1 cellular context compared by ENCODE assay signal in genomic region chr22:37817705-37818311, GRCh38.
TF ChIP-seq lines count a peak whose summit lies in the region.

No MANE protein-coding gene starts in this region.

TF ChIP-seq in HEK293, 187 proteins besides CTCF, POLR2A, EP300 and RAD21 (continued from another document and continues in another):
- TF ChIP-seq ZFP41 (tag by site-specific recombination; IDR thresholded peaks at IDR 0.05; ENCODE audit: borderline replicate concordance): no peak
- TF ChIP-seq ZNF433 (tag by site-specific recombination; IDR thresholded peaks at IDR 0.05; ENCODE audit: low read depth): no peak
- no peak for TF ChIP-seq ZNF157 (tag by site-specific recombination; IDR thresholded peaks at IDR 0.05)
- TF ChIP-seq ZNF585B (tag by site-specific recombination; IDR thresholded peaks at IDR 0.05): no peak
- TF ChIP-seq IKZF3 (tag by site-specific recombination; IDR thresholded peaks at IDR 0.05): no peak
- TF ChIP-seq ZNF350 (tag by site-specific recombination; IDR thresholded peaks at IDR 0.05): no peak
- TF ChIP-seq ZNF529 (tag by site-specific recombination; IDR thresholded peaks at IDR 0.05; ENCODE audit: insufficient replicate concordance): no peak
- TF ChIP-seq SP7 (tag by site-specific recombination; IDR thresholded peaks at IDR 0.05): peak; percentile 61; the same call in 1 of the 2 replicates
- TF ChIP-seq ZXDB (tag by site-specific recombination; IDR thresholded peaks at IDR 0.05): peak; percentile 41; the same call in 1 of the 2 replicates
- peak; percentile 48; the same call in 1 of the 2 replicates for TF ChIP-seq KLF17 (tag by site-specific recombination; IDR thresholded peaks at IDR 0.05)
- TF ChIP-seq ZNF121 (tag by site-specific recombination; IDR thresholded peaks at IDR 0.05): no peak
- TF ChIP-seq ZNF398 (tag by site-specific recombination; IDR thresholded peaks at IDR 0.05): no peak
- no peak for TF ChIP-seq ZNF560 (tag by site-specific recombination; IDR thresholded peaks at IDR 0.05; ENCODE audit: borderline replicate concordance)
- peak; percentile 91 for TF ChIP-seq ZNF2 (tag by site-specific recombination; IDR thresholded peaks at IDR 0.05)
- TF ChIP-seq PRDM6 (tag by site-specific recombination; IDR thresholded peaks at IDR 0.05): no peak
- TF ChIP-seq ZNF639 (tag by site-specific recombination; IDR thresholded peaks at IDR 0.05): no peak
- peak; percentile 60 for TF ChIP-seq SP2 (tag by site-specific recombination; IDR thresholded peaks at IDR 0.05)
- TF ChIP-seq ZFHX2 (tag by site-specific recombination; conservative IDR thresholded peaks at IDR 0.05): no peak
- no peak for TF ChIP-seq REPIN1 (tag by site-specific recombination; IDR thresholded peaks at IDR 0.05; ENCODE audit: low read depth)
- TF ChIP-seq ZFP3 (tag by site-specific recombination; IDR thresholded peaks at IDR 0.05; ENCODE audit: low read depth): no peak
- peak; percentile 69; the same call in 1 of the 2 replicates for TF ChIP-seq BCL11B (tag by site-specific recombination; IDR thresholded peaks at IDR 0.05; ENCODE audit: low read depth)
- no peak for TF ChIP-seq GLI4 (tag by site-specific recombination; IDR thresholded peaks at IDR 0.05)
- TF ChIP-seq ZNF114 (tag by site-specific recombination; IDR thresholded peaks at IDR 0.05): no peak
- no peak for TF ChIP-seq PRDM2 (tag by site-specific recombination; IDR thresholded peaks at IDR 0.05; ENCODE audit: borderline replicate concordance)
- TF ChIP-seq ZBTB11 (tag by site-specific recombination; conservative IDR thresholded peaks at IDR 0.05; ENCODE audit: low read depth): no peak
- no peak for TF ChIP-seq PBX3 (CRISPR knock-in tag; IDR thresholded peaks at IDR 0.05)
- TF ChIP-seq HOXA7 (CRISPR knock-in tag; IDR thresholded peaks at IDR 0.05; ENCODE audit: borderline replicate concordance): no peak
- peak; percentile 33 for TF ChIP-seq ZFP69B (tag by site-specific recombination; IDR thresholded peaks at IDR 0.05)
- TF ChIP-seq HOXD13 (CRISPR knock-in tag; IDR thresholded peaks at IDR 0.05; ENCODE audit: borderline replicate concordance): no peak
- TF ChIP-seq ZNF510 (tag by site-specific recombination; IDR thresholded peaks at IDR 0.05; ENCODE audit: insufficient replicate concordance): no peak
- no peak for TF ChIP-seq ZNF513 (tag by site-specific recombination; IDR thresholded peaks at IDR 0.05)
- no peak for TF ChIP-seq ZNF362 (tag by site-specific recombination; IDR thresholded peaks at IDR 0.05)
- no peak for TF ChIP-seq ZNF37A (tag by site-specific recombination; IDR thresholded peaks at IDR 0.05)
- no peak for TF ChIP-seq KLF10 (tag by site-specific recombination; IDR thresholded peaks at IDR 0.05)
- peak; percentile 46; the same call in 1 of the 2 replicates for TF ChIP-seq ZIC2 (tag by site-specific recombination; IDR thresholded peaks at IDR 0.05)
- TF ChIP-seq ZNF692 (tag by site-specific recombination; IDR thresholded peaks at IDR 0.05): 0 out of 2 replicates have a peak, but pooled peaks have one; percentile 52
- 0 out of 2 replicates have a peak, but pooled peaks have one; percentile 40 for TF ChIP-seq KLF1 (tag by site-specific recombination; IDR thresholded peaks at IDR 0.05)
- TF ChIP-seq ZNF174 (tag by site-specific recombination; IDR thresholded peaks at IDR 0.05): no peak
- TF ChIP-seq KLF16 (tag by site-specific recombination; IDR thresholded peaks at IDR 0.05): peak; percentile 67; the same call in 1 of the 2 replicates
